2 cellular contexts compared by ENCODE assay signal in the genomic region with DNA sequence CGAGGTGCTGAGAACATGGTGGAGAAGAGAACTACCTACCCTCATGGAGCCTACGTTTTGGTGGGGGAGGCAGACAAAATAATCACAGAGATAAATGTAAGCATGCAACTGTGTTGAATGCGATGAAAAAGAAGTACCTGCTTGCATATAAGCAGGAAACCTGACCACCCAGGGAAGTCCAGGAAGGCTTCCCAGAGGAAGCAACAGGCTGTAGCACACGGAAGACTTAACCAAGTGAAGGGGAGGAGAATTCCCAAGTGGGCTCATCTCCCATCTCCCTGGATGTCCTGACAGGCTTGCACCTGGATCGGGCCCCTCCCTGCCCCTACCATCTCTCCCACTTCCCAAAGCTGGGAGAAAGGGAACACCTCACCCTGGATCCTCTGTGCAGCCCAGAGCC.
TF ChIP-seq lines count a peak whose summit lies in the region.

No MANE protein-coding gene starts in this region.

TF ChIP-seq in HepG2, 621 proteins besides CTCF, POLR2A, EP300 and RAD21:
- TF ChIP-seq ZNF143 (CRISPR knock-in tag; IDR thresholded peaks at IDR 0.05) (no peak), IRX3 (CRISPR knock-in tag; IDR thresholded peaks at IDR 0.05; ENCODE audit: borderline replicate concordance, low read depth) (no peak), ATAD3A (CRISPR knock-in tag; IDR thresholded peaks at IDR 0.05) (no peak), DNMT3B (CRISPR knock-in tag; conservative IDR thresholded peaks at IDR 0.05) (no peak), SRSF4 (IDR thresholded peaks at IDR 0.05; ENCODE audit: low read depth, low read length, poor library complexity, severe bottlenecking) (no peak), PTBP1 (IDR thresholded peaks at IDR 0.05; ENCODE audit: low read depth, low read length, poor library complexity, severe bottlenecking) (no peak), ZNF839 (CRISPR knock-in tag; IDR thresholded peaks at IDR 0.05; ENCODE audit: borderline replicate concordance) (no peak), ARID3A (IDR thresholded peaks at IDR 0.05; ENCODE audit: low read depth, low read length) (no peak), TOPORS (CRISPR knock-in tag; IDR thresholded peaks at IDR 0.05) (no peak), E2F2 (CRISPR knock-in tag; IDR thresholded peaks at IDR 0.05; ENCODE audit: borderline replicate concordance) (no peak)

TF ChIP-seq in SK-N-SH, 30 proteins besides CTCF, POLR2A, EP300 and RAD21:
- TF ChIP-seq GATA2 (CRISPR knock-in tag; IDR thresholded peaks at IDR 0.05) (no peak), FOXJ3 (CRISPR knock-in tag; IDR thresholded peaks at IDR 0.05) (no peak), MXI1 (IDR thresholded peaks at IDR 0.05; ENCODE audit: low read depth, low read length) (no peak), PBX3 (IDR thresholded peaks at IDR 0.05) (no peak), SMC3 (IDR thresholded peaks at IDR 0.05; ENCODE audit: low read depth, low read length) (no peak), GABPA (IDR thresholded peaks at IDR 0.05; ENCODE audit: low read depth) (no peak), FOSL2 (IDR thresholded peaks at IDR 0.05; ENCODE audit: borderline replicate concordance, low read depth) (no peak), FOXM1 (IDR thresholded peaks at IDR 0.05; ENCODE audit: low read depth) (no peak), RCOR1 (IDR thresholded peaks at IDR 0.05; ENCODE audit: low read length) (no peak), JUND (IDR thresholded peaks at IDR 0.05) (no peak)
- TF ChIP-seq, protein P1, sequence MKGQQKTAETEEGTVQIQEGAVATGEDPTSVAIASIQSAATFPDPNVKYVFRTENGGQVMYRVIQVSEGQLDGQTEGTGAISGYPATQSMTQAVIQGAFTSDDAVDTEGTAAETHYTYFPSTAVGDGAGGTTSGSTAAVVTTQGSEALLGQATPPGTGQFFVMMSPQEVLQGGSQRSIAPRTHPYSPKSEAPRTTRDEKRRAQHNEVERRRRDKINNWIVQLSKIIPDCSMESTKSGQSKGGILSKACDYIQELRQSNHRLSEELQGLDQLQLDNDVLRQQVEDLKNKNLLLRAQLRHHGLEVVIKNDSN (IDR thresholded peaks at IDR 0.05; ENCODE audit: borderline replicate concordance, low read depth): no peak
- TF ChIP-seq, protein P2, sequence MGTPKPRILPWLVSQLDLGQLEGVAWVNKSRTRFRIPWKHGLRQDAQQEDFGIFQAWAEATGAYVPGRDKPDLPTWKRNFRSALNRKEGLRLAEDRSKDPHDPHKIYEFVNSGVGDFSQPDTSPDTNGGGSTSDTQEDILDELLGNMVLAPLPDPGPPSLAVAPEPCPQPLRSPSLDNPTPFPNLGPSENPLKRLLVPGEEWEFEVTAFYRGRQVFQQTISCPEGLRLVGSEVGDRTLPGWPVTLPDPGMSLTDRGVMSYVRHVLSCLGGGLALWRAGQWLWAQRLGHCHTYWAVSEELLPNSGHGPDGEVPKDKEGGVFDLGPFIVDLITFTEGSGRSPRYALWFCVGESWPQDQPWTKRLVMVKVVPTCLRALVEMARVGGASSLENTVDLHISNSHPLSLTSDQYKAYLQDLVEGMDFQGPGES (IDR thresholded peaks at IDR 0.05; ENCODE audit: low read depth, low read length): no peak
